Comparison of ENCODE assay signal across 9 cellular contexts in genomic region chr3:129975332-129976090, GRCh38. TPM values are rescaled to one million over a fixed set of nuclear protein-coding genes. Genes with fewer than 3 reads are reported as not detected.
DNase-seq lines count a peak whose midpoint lies in the region; ATAC-seq and TF ChIP-seq lines count a peak whose summit lies in the region.
"Had no signal": no experiment of that assay in that cellular context is flagged by ENCODE, and none has a peak within 500 bp of the region (broad histone marks: within the 10 kb centered on the region; RNA-seq: fewer than 3 reads in every experiment).

No MANE protein-coding gene starts in this region.

- peak overlapping the region; percentile 61 for H3K4me3 Mint-ChIP-seq in dendritic cell treated with granulocyte-macrophage colony-stimulating factor and Interleukin-4, amounts not matched to agents 40 ng/mL and 50 ng/mL, for 4 days
- H3K4me3 Mint-ChIP-seq in naive B cell, result peak overlapping the region; percentile 71 to 89 (median 79)

- H3K79me2 ChIP-seq in PC-3 (ENCODE audit: low read length), result no peaks in the 10 kb centered on the region

- POLR2A ChIA-PET in PC-3 (lab: Charles Lee; ENCODE audit: unreplicated experiment), result no interaction called here

- 0 out of 2 replicates have a peak, but pooled peaks have one; percentile 11 for TF ChIP-seq CTCF in 22Rv1 (IDR thresholded peaks at IDR 0.05)
- no peak for TF ChIP-seq CTCF in PC-3 (conservative IDR thresholded peaks at IDR 0.05; ENCODE audit: low read depth, low read length)

- H3K27ac ChIP-seq in 22Rv1 (no peak overlapping the region), PC-3 (ENCODE audit: low read length) (no peak overlapping the region)
- H3K27ac ChIP-seq: adrenal gland had no signal

- no peaks in the 10 kb centered on the region for H3K9me3 ChIP-seq in PC-3 (ENCODE audit: low read length)
- H3K9me3 ChIP-seq: adrenal gland had no signal

- no peaks in the 10 kb centered on the region for H3K9me3 Mint-ChIP-seq in dendritic cell treated with granulocyte-macrophage colony-stimulating factor and Interleukin-4, amounts not matched to agents 40 ng/mL and 50 ng/mL, for 4 days
- no peaks in the 10 kb centered on the region for H3K9me3 Mint-ChIP-seq in naive B cell

- H2AFZ ChIP-seq in PC-3 (ENCODE audit: low read length), result no peak overlapping the region

- peaks cover 18% of the 10 kb centered on the region for H3K4me1 Mint-ChIP-seq in dendritic cell treated with granulocyte-macrophage colony-stimulating factor and Interleukin-4, amounts not matched to agents 40 ng/mL and 50 ng/mL, for 4 days (ENCODE audit: low read depth)
- peaks cover 9 to 19% (median 14%) of the 10 kb centered on the region in 3 donors for H3K4me1 Mint-ChIP-seq in naive B cell

- H3K36me3 ChIP-seq in PC-3 (ENCODE audit: low read depth, low read length), result no peaks in the 10 kb centered on the region
- H3K36me3 ChIP-seq: adrenal gland had no signal

- no peaks in the 10 kb centered on the region for H4K20me1 ChIP-seq in PC-3 (ENCODE audit: low read length)

- no peaks in the 10 kb centered on the region for H3K36me3 Mint-ChIP-seq in dendritic cell treated with granulocyte-macrophage colony-stimulating factor and Interleukin-4, amounts not matched to agents 40 ng/mL and 50 ng/mL, for 4 days (ENCODE audit: low read depth)
- H3K36me3 Mint-ChIP-seq in naive B cell, result peaks cover 0 to 8% of the 10 kb centered on the region in 2 donors

- no peak overlapping the region for H3K27ac Mint-ChIP-seq in dendritic cell treated with granulocyte-macrophage colony-stimulating factor and Interleukin-4, amounts not matched to agents 40 ng/mL and 50 ng/mL, for 4 days
- H3K27ac Mint-ChIP-seq in naive B cell, result no peak overlapping the region

- intact Hi-C loops in dendritic cell treated with granulocyte-macrophage colony-stimulating factor and Interleukin-4, amounts not matched to agents 40 ng/mL and 50 ng/mL, for 4 days (cut with micrococcal nuclease), result no loop called here
- intact Hi-C loops in PC-3 (cut with micrococcal nuclease), result no loop called here

- ATAC-seq in naive B cell (ENCODE audit: low read depth in 2 of 2) (peak; percentile 76 to 77), PC-3 (no peak)

- H3K4me2 ChIP-seq in PC-3 (ENCODE audit: low read length), result no peak overlapping the region

- H3K27me3 ChIP-seq in PC-3 (ENCODE audit: low read length), result 0 out of 2 replicates have a peak, but pooled peaks cover 20% of the 10 kb centered on the region

- no peaks in the 10 kb centered on the region for H3K4me1 ChIP-seq in PC-3 (ENCODE audit: insufficient read depth, low read length)

- H3K9ac ChIP-seq in PC-3 (ENCODE audit: low read length), result no peak overlapping the region

- H3K9me2 ChIP-seq in PC-3 (replicated peaks; ENCODE audit: low read length), result no peaks in the 10 kb centered on the region

- peak; percentile 9 for DNase-seq in MV-4-11 (lab: John Stamatoyannopoulos, UW)
- DNase-seq in naive B cell, result peak; percentile 13
- no peak for DNase-seq in OCI-M1 (lab: John Stamatoyannopoulos, UW)
- no peak for DNase-seq in PC-3
- DNase-seq in ureter (ENCODE audit: low spot score), result no peak
- no peak for DNase-seq in SW480 (ENCODE audit: low spot score)

- CTCF ChIA-PET in PC-3 (lab: Charles Lee), result no interaction called here

- no peak overlapping the region for H3K4me3 ChIP-seq in PC-3 (ENCODE audit: low read length)

- H3F3A ChIP-seq in PC-3 (ENCODE audit: low read length, unreplicated experiment), result no peaks in the 10 kb centered on the region

- peaks cover 59% of the 10 kb centered on the region for H3K27me3 Mint-ChIP-seq in dendritic cell treated with granulocyte-macrophage colony-stimulating factor and Interleukin-4, amounts not matched to agents 40 ng/mL and 50 ng/mL, for 4 days
- H3K27me3 Mint-ChIP-seq in naive B cell, result peaks cover 46 to 73% (median 72%) of the 10 kb centered on the region in 3 donors

- no TSS peak for BruUV-seq in PC-3 (replicated peaks; lab: Mats Ljungman, UMichigan)

RNA-seq across cellular contexts. Expression of gene TRH, which starts 1.0 kb away (rescaled TPM):
- polyA plus RNA-seq in naive B cell (ENCODE audit: low read depth in 6 of 6), result not detected
- total RNA-seq in PC-3 (2014; rRNA removed) (not detected in 2 replicates), ureter (not detected)
- total RNA-seq: adrenal gland had no signal

Comparison
In these comparisons a context has a peak if more than half of its experiments do, and no peak if none do; other contexts are left out.
1. DNase-seq: peak in MV-4-11 (single experiment) and naive B cell (single experiment); none in OCI-M1 (single experiment), PC-3 (single experiment), ureter (single experiment) and SW480 (single experiment).